5 cellular contexts compared by ENCODE assay signal in genomic region chr4:113378836-113379235, GRCh38.
"Had no signal": no experiment of that assay in that cellular context is flagged by ENCODE, and none has a peak within 500 bp of the region (broad histone marks: within the 10 kb centered on the region; RNA-seq: fewer than 3 reads in every experiment).

No MANE protein-coding gene starts in this region.

- DNase-seq: IMR-90, KBM-7, KG1 had no signal

- ATAC-seq: HepG2, K562 had no signal

- H3K4me3 ChIP-seq: K562 had no signal
